Comparison of ENCODE assay signal across 33 cellular contexts in the genomic region with DNA sequence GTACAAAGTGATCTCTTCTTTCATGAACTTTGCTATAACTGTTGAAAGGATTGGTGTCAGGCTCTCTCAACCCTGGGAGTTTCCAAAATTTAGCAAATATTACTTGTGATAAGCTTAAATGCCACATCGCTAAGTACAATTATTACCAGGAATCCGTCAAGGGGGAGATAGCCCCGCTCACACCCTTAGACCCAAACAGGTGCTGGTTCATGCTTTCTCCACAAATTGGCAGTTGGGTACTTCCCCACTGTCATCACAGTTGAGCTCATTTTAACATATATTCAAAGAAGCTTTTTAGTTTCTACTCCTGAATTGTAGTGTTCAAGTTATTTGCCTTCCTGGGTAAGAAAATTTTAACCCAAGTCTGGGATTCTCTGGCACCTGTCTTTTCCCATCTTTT.
"Had no signal": no experiment of that assay in that cellular context is flagged by ENCODE, and none has a peak within 500 bp of the region (broad histone marks: within the 10 kb centered on the region; RNA-seq: fewer than 3 reads in every experiment).

No MANE protein-coding gene starts in this region.

- H3K4me1 Mint-ChIP-seq: activated CD4-positive, alpha-beta T cell treated with anti-CD3 and anti-CD28 coated beads for 36 hours; activated CD4-positive, alpha-beta T cell treated with anti-CD3 and anti-CD28 coated beads, Interleukin-2, amount 10 ng/mL, durations not matched to agents 7 days and 5 days; brain had no signal

- ATAC-seq: activated CD4-positive, alpha-beta T cell treated with anti-CD3 and anti-CD28 coated beads for 36 hours; activated CD8-positive, alpha-beta T cell treated with anti-CD3 and anti-CD28 coated beads, Interleukin-2, amount 10 ng/mL, durations not matched to agents 7 days and 5 days; activated naive CD8-positive, alpha-beta T cell treated with anti-CD3 and anti-CD28 coated beads, Interleukin-2, amount 50 U/mL, for 24 hours; Right ventricle myocardium inferior had no signal

- H3K27ac ChIP-seq: KMS-11, PC-9, RWPE1, WERI-Rb-1 had no signal

- DNase-seq: activated CD4-positive, alpha-beta T cell treated with anti-CD3 and anti-CD28 coated beads for 36 hours; activated CD4-positive, alpha-beta T cell treated with anti-CD3 and anti-CD28 coated beads, Interleukin-2, amount 10 ng/mL, durations not matched to agents 7 days and 5 days; activated CD4-positive, alpha-beta T cell treated with anti-CD3 and anti-CD28 coated beads, Interleukin-2, amount 50 U/mL, for 48 hours; activated CD8-positive, alpha-beta T cell treated with anti-CD3 and anti-CD28 coated beads, Interleukin-2, amount 10 ng/mL, durations not matched to agents 7 days and 5 days; activated gamma-delta T cell; activated naive CD4-positive, alpha-beta T cell treated with anti-CD3 and anti-CD28 coated beads for 36 hours; activated naive CD8-positive, alpha-beta T cell treated with anti-CD3 and anti-CD28 coated beads, Interleukin-2, amount 50 U/mL, for 24 hours; activated T-cell treated with anti-CD3 and anti-CD28 coated beads, Interleukin-2, amount 50 U/mL, for 24 hours; anterior cingulate cortex; caudate nucleus; NCI-H1092 treated with DMSO at 0.1 percent for 48 hours; NCI-H1417; NCI-H146; NCI-H187; NCI-H2029 treated with DMSO at 0.1 percent for 48 hours; NCI-H2107; NCI-H2171 treated with DMSO at 0.1 percent for 48 hours; NCI-H2227 treated with DMSO at 0.1 percent for 48 hours; NCI-H446; NCI-H510A treated with DMSO at 0.1 percent for 48 hours; PC-9; SIG-M5; SW 1271; T-helper 1 cell; T-helper 2 cell; T-helper 9 cell; WERI-Rb-1 had no signal

- H3K9me3 Mint-ChIP-seq: activated CD4-positive, alpha-beta T cell treated with anti-CD3 and anti-CD28 coated beads, Interleukin-2, amount 10 ng/mL, durations not matched to agents 7 days and 5 days; activated T-cell treated with anti-CD3 and anti-CD28 coated beads, Interleukin-2, amount 50 U/mL, for 24 hours; activated T-helper 2 cell treated with anti-CD3 and anti-CD28 coated beads, Interferon-gamma antibody, Interleukin-2, Interleukin-4, amounts not matched to agents 10 μg/mL and 5 μg/mL and 100 μg/mL, durations not matched to agents 14 hours and 24 hours and 36 hours had no signal

- H3K4me3 Mint-ChIP-seq: activated CD4-positive, alpha-beta T cell treated with anti-CD3 and anti-CD28 coated beads for 36 hours; activated CD4-positive, alpha-beta T cell treated with anti-CD3 and anti-CD28 coated beads, Interleukin-2, amount 10 ng/mL, durations not matched to agents 7 days and 5 days; activated CD8-positive, alpha-beta T cell treated with anti-CD3 and anti-CD28 coated beads, Interleukin-2, amount 10 ng/mL, durations not matched to agents 7 days and 5 days; activated naive CD4-positive, alpha-beta T cell treated with anti-CD3 and anti-CD28 coated beads for 36 hours; activated naive CD8-positive, alpha-beta T cell; activated naive CD8-positive, alpha-beta T cell treated with anti-CD3 and anti-CD28 coated beads, Interleukin-2, amount 50 U/mL, for 24 hours; activated T-cell treated with anti-CD3 and anti-CD28 coated beads, Interleukin-2, amount 50 U/mL, for 24 hours; brain had no signal

- H3K9ac ChIP-seq: KMS-11 had no signal

- H2AFZ ChIP-seq: PC-9 had no signal

- H3K4me3 ChIP-seq: PC-9 had no signal

- H3K36me3 Mint-ChIP-seq: brain had no signal

- H3K27me3 Mint-ChIP-seq: activated CD4-positive, alpha-beta T cell treated with anti-CD3 and anti-CD28 coated beads for 36 hours; activated CD4-positive, alpha-beta T cell treated with anti-CD3 and anti-CD28 coated beads, Interleukin-2, amount 10 ng/mL, durations not matched to agents 7 days and 5 days; activated naive CD8-positive, alpha-beta T cell; activated naive CD8-positive, alpha-beta T cell treated with anti-CD3 and anti-CD28 coated beads, Interleukin-2, amount 50 U/mL, for 24 hours; activated T-cell treated with anti-CD3 and anti-CD28 coated beads, Interleukin-2, amount 50 U/mL, for 24 hours had no signal

- H3K36me3 ChIP-seq: WERI-Rb-1 had no signal

- H3K27ac Mint-ChIP-seq: activated CD4-positive, alpha-beta T cell treated with anti-CD3 and anti-CD28 coated beads for 36 hours; activated CD4-positive, alpha-beta T cell treated with anti-CD3 and anti-CD28 coated beads, Interleukin-2, amount 10 ng/mL, durations not matched to agents 7 days and 5 days; activated CD8-positive, alpha-beta T cell treated with anti-CD3 and anti-CD28 coated beads, Interleukin-2, amount 10 ng/mL, durations not matched to agents 7 days and 5 days; activated naive CD4-positive, alpha-beta T cell treated with anti-CD3 and anti-CD28 coated beads for 36 hours; activated T-cell treated with anti-CD3 and anti-CD28 coated beads, Interleukin-2, amount 50 U/mL, for 24 hours; activated T-helper 2 cell treated with anti-CD3 and anti-CD28 coated beads, Interferon-gamma antibody, Interleukin-2, Interleukin-4, amounts not matched to agents 10 μg/mL and 5 μg/mL and 100 μg/mL, durations not matched to agents 14 hours and 24 hours and 36 hours; brain had no signal

- H3K4me2 ChIP-seq: KMS-11, PC-9 had no signal
